ENCODE assay signal across 29 cellular contexts in the genomic region with DNA sequence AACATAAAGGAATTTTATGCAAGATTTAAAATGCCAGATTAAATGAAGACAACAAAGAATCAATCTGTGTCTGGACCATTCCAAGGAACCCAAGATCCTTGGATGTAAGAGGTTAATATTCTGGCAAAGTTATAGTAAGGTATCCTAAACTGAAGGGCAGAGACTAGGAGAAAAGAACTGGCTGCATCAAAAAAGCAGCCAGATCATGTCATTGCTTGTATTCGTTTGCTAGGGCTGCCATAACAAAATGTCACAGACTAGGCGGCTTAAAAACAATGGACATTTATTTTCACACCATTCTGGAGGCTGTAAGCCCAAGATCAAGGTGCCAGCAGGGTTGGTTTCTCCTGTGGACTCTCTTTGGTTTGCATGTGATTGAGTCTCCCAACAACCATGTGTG.
"Had no signal": no experiment of that assay in that cellular context is flagged by ENCODE, and none has a peak within 500 bp of the region (broad histone marks: within the 10 kb centered on the region; RNA-seq: fewer than 3 reads in every experiment).

No MANE protein-coding gene starts in this region.

- H3K9me3 Mint-ChIP-seq: dendritic cell treated with granulocyte-macrophage colony-stimulating factor and Interleukin-4, amounts not matched to agents 40 ng/mL and 50 ng/mL, for 4 days had no signal

- ATAC-seq: effector memory CD8-positive, alpha-beta T cell; esophagus mucosa; foreskin keratinocyte; gastrocnemius medialis; gastroesophageal sphincter; heart left ventricle; heart right ventricle had no signal

- H3K4me3 ChIP-seq: colonic mucosa, coronary artery, dorsolateral prefrontal cortex, esophagus muscularis mucosa, esophagus squamous epithelium, gastrocnemius medialis, gastroesophageal sphincter, heart left ventricle, heart right ventricle, hepatocyte had no signal

- H3K4me1 Mint-ChIP-seq: endodermal cell had no signal

- H3K27me3 Mint-ChIP-seq: dendritic cell treated with granulocyte-macrophage colony-stimulating factor and Interleukin-4, amounts not matched to agents 40 ng/mL and 50 ng/mL, for 4 days had no signal

- H3K4me1 ChIP-seq: colonic mucosa, esophagus muscularis mucosa, esophagus squamous epithelium, foreskin keratinocyte, gastrocnemius medialis, gastroesophageal sphincter, heart left ventricle, heart right ventricle had no signal

- DNase-seq: colonic mucosa; cortex of kidney; dermis blood vessel endothelial cell; dorsolateral prefrontal cortex; effector CD4-positive, alpha-beta T cell; effector CD8-positive, alpha-beta T cell; effector memory CD4-positive, alpha-beta T cell; effector memory CD8-positive, alpha-beta T cell; endodermal cell; erythroblast; esophagus squamous epithelium; foreskin fibroblast; foreskin keratinocyte; foreskin melanocyte; gastrocnemius medialis; glutamatergic neuron; head of caudate nucleus; heart left ventricle; heart right ventricle had no signal

- H3K9me3 ChIP-seq: colonic mucosa, esophagus squamous epithelium had no signal

- H3K27ac ChIP-seq: colonic mucosa, coronary artery, dorsolateral prefrontal cortex, epithelial cell of prostate, esophagus muscularis mucosa, esophagus squamous epithelium, foreskin keratinocyte, gastrocnemius medialis, gastroesophageal sphincter, heart left ventricle, heart right ventricle, hepatocyte had no signal

- H3K27ac Mint-ChIP-seq: dendritic cell treated with granulocyte-macrophage colony-stimulating factor and Interleukin-4, amounts not matched to agents 40 ng/mL and 50 ng/mL, for 4 days; effector memory CD8-positive, alpha-beta T cell; endodermal cell had no signal

- FAIRE-seq: endometrium, endothelial cell of umbilical vein, frontal cortex had no signal

- H3K4me3 Mint-ChIP-seq: dendritic cell treated with granulocyte-macrophage colony-stimulating factor and Interleukin-4, amounts not matched to agents 40 ng/mL and 50 ng/mL, for 4 days; effector memory CD8-positive, alpha-beta T cell; endodermal cell had no signal

- H3K4me2 ChIP-seq: hepatocyte had no signal
